ENCODE assay signal across 20 cellular contexts in genomic region chr7:7242899-7243298, GRCh38.
"Had no signal": no experiment of that assay in that cellular context is flagged by ENCODE, and none has a peak within 500 bp of the region (broad histone marks: within the 10 kb centered on the region; RNA-seq: fewer than 3 reads in every experiment).

No MANE protein-coding gene starts in this region.

- H3K4me1 ChIP-seq: ascending aorta, right atrium auricular region had no signal

- H3K4me3 ChIP-seq: ascending aorta, heart right ventricle, right atrium auricular region, skin epidermis, suprapubic skin had no signal

- H3K27me3 Mint-ChIP-seq: activated naive CD8-positive, alpha-beta T cell treated with anti-CD3 and anti-CD28 coated beads, Interleukin-2, amount 50 U/mL, for 24 hours; activated T-helper 17 cell treated with anti-CD3 and anti-CD28 coated beads, Interleukin-2, amount 50 U/mL, for 72 hours; effector memory CD8-positive, alpha-beta T cell; stimulated activated naive CD8-positive, alpha-beta T cell treated with anti-CD3 and anti-CD28 coated beads, Interleukin-15, Interleukin-2, amounts not matched to agents 100 ng/mL and 50 ng/mL, for 24 hours; type B pancreatic cell had no signal

- H3K27ac Mint-ChIP-seq: activated naive CD4-positive, alpha-beta T cell treated with anti-CD3 and anti-CD28 coated beads for 36 hours; activated naive CD8-positive, alpha-beta T cell treated with anti-CD3 and anti-CD28 coated beads, Interleukin-2, amount 50 U/mL, for 24 hours; activated T-helper 17 cell treated with anti-CD3 and anti-CD28 coated beads, Interleukin-2, amount 50 U/mL, for 72 hours; nephron progenitor cell; stimulated activated naive CD8-positive, alpha-beta T cell treated with anti-CD3 and anti-CD28 coated beads, Interleukin-15, Interleukin-2, amounts not matched to agents 100 ng/mL and 50 ng/mL, for 24 hours; type B pancreatic cell had no signal

- ATAC-seq: activated naive CD8-positive, alpha-beta T cell treated with anti-CD3 and anti-CD28 coated beads, Interleukin-2, amount 50 U/mL, for 24 hours; activated T-helper 17 cell treated with anti-CD3 and anti-CD28 coated beads, Interleukin-2, amount 50 U/mL, for 72 hours; effector memory CD8-positive, alpha-beta T cell; heart right ventricle had no signal

- FAIRE-seq: bronchial epithelial cell, frontal cortex had no signal

- H3K27ac ChIP-seq: ascending aorta, epithelial cell of prostate, heart right ventricle, right atrium auricular region, skin epidermis, suprapubic skin had no signal

- H3K9me3 ChIP-seq: ascending aorta, right atrium auricular region, suprapubic skin had no signal

- DNase-seq: activated CD4-positive, alpha-beta T cell treated with anti-CD3 and anti-CD28 coated beads, Interleukin-2, amount 50 U/mL, for 48 hours; activated naive CD4-positive, alpha-beta T cell treated with anti-CD3 and anti-CD28 coated beads for 36 hours; activated naive CD8-positive, alpha-beta T cell treated with anti-CD3 and anti-CD28 coated beads, Interleukin-2, amount 50 U/mL, for 24 hours; dermis blood vessel endothelial cell; effector memory CD8-positive, alpha-beta T cell; heart right ventricle; nephron progenitor cell; occipital lobe; stimulated activated CD4-positive, alpha-beta T cell treated with anti-CD3 and anti-CD28 coated beads, Interleukin-4, amount 100 ng/mL, for 4 hours; stimulated activated CD8-positive, alpha-beta memory T cell treated with anti-CD3 and anti-CD28 coated beads, Interleukin-4, amount 100 ng/mL, for 48 hours had no signal

- H3K27me3 ChIP-seq: ascending aorta, heart right ventricle, right atrium auricular region, suprapubic skin had no signal

- H3K4me3 Mint-ChIP-seq: activated naive CD4-positive, alpha-beta T cell treated with anti-CD3 and anti-CD28 coated beads for 36 hours; activated naive CD8-positive, alpha-beta T cell treated with anti-CD3 and anti-CD28 coated beads, Interleukin-2, amount 50 U/mL, for 24 hours; activated T-helper 17 cell treated with anti-CD3 and anti-CD28 coated beads, Interleukin-2, amount 50 U/mL, for 72 hours; effector memory CD8-positive, alpha-beta T cell; nephron progenitor cell; stimulated activated naive CD8-positive, alpha-beta T cell treated with anti-CD3 and anti-CD28 coated beads, Interleukin-15, Interleukin-2, amounts not matched to agents 100 ng/mL and 50 ng/mL, for 24 hours; type B pancreatic cell had no signal

- H3K9me3 Mint-ChIP-seq: activated naive CD4-positive, alpha-beta T cell treated with anti-CD3 and anti-CD28 coated beads for 36 hours; activated naive CD8-positive, alpha-beta T cell treated with anti-CD3 and anti-CD28 coated beads, Interleukin-2, amount 50 U/mL, for 24 hours; activated T-helper 17 cell treated with anti-CD3 and anti-CD28 coated beads, Interleukin-2, amount 50 U/mL, for 72 hours; effector memory CD8-positive, alpha-beta T cell; nephron progenitor cell; stimulated activated naive CD8-positive, alpha-beta T cell treated with anti-CD3 and anti-CD28 coated beads, Interleukin-15, Interleukin-2, amounts not matched to agents 100 ng/mL and 50 ng/mL, for 24 hours; type B pancreatic cell had no signal
